In genomic region chr7:131327626-131328386, GRCh38 we compare ENCODE assay signal across 8 cellular contexts. TPM values are rescaled to one million over a fixed set of nuclear protein-coding genes. Genes with fewer than 3 reads are reported as not detected.
A peak's percentile ranks its signal among the peaks of the same experiment; 100 is the strongest.
DNase-seq lines count a peak whose midpoint lies in the region; ATAC-seq and TF ChIP-seq lines count a peak whose summit lies in the region.

MKLN1 (plus strand) TSS chr7:131327876; CDS start chr7:131327900, 24 bp downstream.

- H3K27ac Mint-ChIP-seq in nephron progenitor cell, result peak within 1 kb of the TSS; percentile 99
- H3K27ac Mint-ChIP-seq in stimulated activated naive CD8-positive, alpha-beta T cell treated with anti-CD3 and anti-CD28 coated beads, Interleukin-15, Interleukin-2, amounts not matched to agents 100 ng/mL and 50 ng/mL, for 24 hours, result peak within 1 kb of the TSS; percentile 97

- no peaks in the 10 kb centered on the region for H3K9me2 ChIP-seq in Karpas-422 (replicated peaks; ENCODE audit: insufficient read depth, low read length)

- peak within 1 kb of the TSS; percentile 88 for H3K4me3 ChIP-seq in Karpas-422 (ENCODE audit: low read length)
- peak within 1 kb of the TSS; percentile 94 for H3K4me3 ChIP-seq in fibroblast of pulmonary artery (replicated peaks; ENCODE audit: low read depth, low read length)

- H2AFZ ChIP-seq in Karpas-422 (ENCODE audit: low read length), result peak within 1 kb of the TSS; percentile 99

- H3K27ac ChIP-seq in Karpas-422 (ENCODE audit: low read length) (peak within 1 kb of the TSS; percentile 79), RWPE1 (peak within 1 kb of the TSS; percentile 92)

- no peaks in the 10 kb centered on the region for H3K27me3 ChIP-seq in Karpas-422 (ENCODE audit: low read length)

- H3K9me3 Mint-ChIP-seq in nephron progenitor cell, result peaks cover 10% of the 10 kb centered on the region
- H3K9me3 Mint-ChIP-seq in stimulated activated naive CD8-positive, alpha-beta T cell treated with anti-CD3 and anti-CD28 coated beads, Interleukin-15, Interleukin-2, amounts not matched to agents 100 ng/mL and 50 ng/mL, for 24 hours, result no peaks in the 10 kb centered on the region

- H3K4me2 ChIP-seq in Karpas-422 (ENCODE audit: low read depth, low read length, poor library complexity, severe bottlenecking), result peak within 1 kb of the TSS; percentile 98

- DNase-seq in Daoy (ENCODE audit: low read depth), result peak; percentile 98
- DNase-seq in Karpas-422, result peak; percentile 95
- peak; percentile 87 for DNase-seq in RWPE1 (ENCODE audit: low spot score)
- peak; percentile 86 for DNase-seq in activated T-helper 9 cell treated with anti-CD3 and anti-CD28 coated beads, Interleukin-2, amount 50 U/mL, for 16 hours (ENCODE audit: low read depth)
- DNase-seq in fibroblast of pulmonary artery (ENCODE audit: low read depth), result peak; percentile 90
- DNase-seq in nephron progenitor cell, result peak; percentile 96

- H3K4me1 Mint-ChIP-seq in nephron progenitor cell, result peaks cover 45% of the 10 kb centered on the region
- peaks cover 55% of the 10 kb centered on the region for H3K4me1 Mint-ChIP-seq in stimulated activated naive CD8-positive, alpha-beta T cell treated with anti-CD3 and anti-CD28 coated beads, Interleukin-15, Interleukin-2, amounts not matched to agents 100 ng/mL and 50 ng/mL, for 24 hours (ENCODE audit: low read depth)

- peaks cover 2% of the 10 kb centered on the region; the same call in 1 of the 2 replicates for H3K9me3 ChIP-seq in Karpas-422 (ENCODE audit: low read length)

- H3K79me2 ChIP-seq in Karpas-422 (ENCODE audit: low read length), result peaks cover 55% of the 10 kb centered on the region

- POLR2A ChIA-PET in RWPE1 (lab: Yijun Ruan, JAX; ENCODE audit: low non-redundant PET), result no interaction called here

- H3K36me3 Mint-ChIP-seq in nephron progenitor cell (ENCODE audit: low read depth), result peaks cover 26% of the 10 kb centered on the region
- no peaks in the 10 kb centered on the region for H3K36me3 Mint-ChIP-seq in stimulated activated naive CD8-positive, alpha-beta T cell treated with anti-CD3 and anti-CD28 coated beads, Interleukin-15, Interleukin-2, amounts not matched to agents 100 ng/mL and 50 ng/mL, for 24 hours (ENCODE audit: low read depth)

- peak; percentile 91 for ATAC-seq in GM21825 (IDR thresholded peaks at IDR 0.05; ENCODE audit: unreplicated experiment)

- peak within 1 kb of the TSS; percentile 99 for H3K9ac ChIP-seq in Karpas-422 (ENCODE audit: low read length)

- H3K36me3 ChIP-seq in Karpas-422 (ENCODE audit: insufficient read depth, low read length), result peaks cover 15% of the 10 kb centered on the region

- H4K20me1 ChIP-seq in Karpas-422 (ENCODE audit: insufficient read depth, low read depth, low read length), result no peaks in the 10 kb centered on the region; the same call in 1 of the 2 replicates

- no peaks in the 10 kb centered on the region for H3K27me3 Mint-ChIP-seq in nephron progenitor cell (ENCODE audit: low read depth, poor library complexity)
- no peaks in the 10 kb centered on the region for H3K27me3 Mint-ChIP-seq in stimulated activated naive CD8-positive, alpha-beta T cell treated with anti-CD3 and anti-CD28 coated beads, Interleukin-15, Interleukin-2, amounts not matched to agents 100 ng/mL and 50 ng/mL, for 24 hours

- TF ChIP-seq CTCF in RWPE1 (conservative IDR thresholded peaks at IDR 0.05; ENCODE audit: low read depth) (no peak), fibroblast of pulmonary artery (IDR thresholded peaks at IDR 0.05; ENCODE audit: low read length, missing control alignments) (no peak), nephron progenitor cell (IDR thresholded peaks at IDR 0.05) (no peak)

- peaks cover 41% of the 10 kb centered on the region for H3K4me1 ChIP-seq in Karpas-422 (ENCODE audit: low read length)

- peak within 1 kb of the TSS; percentile 97 for H3K4me3 Mint-ChIP-seq in nephron progenitor cell
- H3K4me3 Mint-ChIP-seq in stimulated activated naive CD8-positive, alpha-beta T cell treated with anti-CD3 and anti-CD28 coated beads, Interleukin-15, Interleukin-2, amounts not matched to agents 100 ng/mL and 50 ng/mL, for 24 hours, result peak within 1 kb of the TSS; percentile 90

- CTCF ChIA-PET in RWPE1 (lab: Yijun Ruan, JAX), result interaction anchor here (0.6 kb wide), 2 partner anchors 14 to 252 kb away, joined by 3 to 4 read pairs; no protein-coding TSS in a partner anchor

RNA-seq across cellular contexts. Expression of gene MKLN1, which starts in this region (rescaled TPM):
- 51.5 and 53.3 TPM in 2 replicates for total RNA-seq in Daoy (2014; rRNA removed; shearing (Covaris generic))
- 17.2 and 70.8 TPM in 2 replicates for total RNA-seq in Karpas-422 (2014; rRNA removed; shearing (Covaris generic); ENCODE audit: low replicate concordance)

Comparison
In these comparisons a context has a peak if more than half of its experiments do, and no peak if none do; other contexts are left out.
1. Peak in every context shown above with its lines: DNase-seq, ATAC-seq, H3K4me3 ChIP-seq and H3K27ac ChIP-seq.